14 cellular contexts compared by ENCODE assay signal in the genomic region with DNA sequence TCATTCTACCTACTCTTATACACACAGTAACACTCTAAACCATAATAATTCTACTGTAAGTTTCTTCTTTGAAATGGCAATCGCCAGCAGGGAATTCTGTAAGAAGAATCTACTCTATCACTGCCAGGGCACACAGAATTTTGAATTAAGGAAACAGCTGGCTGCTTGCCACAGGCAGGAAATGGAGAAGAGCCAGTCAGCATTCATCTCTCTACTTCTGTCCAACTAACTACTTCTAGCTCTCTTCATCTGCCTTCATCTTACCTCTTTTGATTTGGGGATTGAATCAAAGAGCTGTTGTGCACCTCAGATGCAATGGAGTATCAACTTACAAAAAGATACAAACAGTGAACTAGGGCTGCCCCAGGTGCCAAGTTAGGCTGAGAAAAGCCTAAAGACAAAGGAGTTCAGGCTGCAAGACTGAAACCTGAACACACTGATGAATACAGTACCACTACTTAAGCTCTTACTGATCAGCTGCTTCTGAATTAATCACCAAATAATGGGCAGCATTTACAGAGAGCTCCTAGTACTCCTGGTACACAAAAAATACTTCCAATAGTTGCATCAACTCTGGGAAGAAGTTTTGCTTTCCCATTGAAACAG.
DNase-seq lines count a peak whose midpoint lies in the region; ATAC-seq lines count a peak whose summit lies in the region.
"Had no signal": no experiment of that assay in that cellular context is flagged by ENCODE, and none has a peak within 500 bp of the region (broad histone marks: within the 10 kb centered on the region; RNA-seq: fewer than 3 reads in every experiment).

No MANE protein-coding gene starts in this region.

- ATAC-seq in GM19395 (IDR thresholded peaks at IDR 0.05; ENCODE audit: unreplicated experiment) (no peak), GM19328 (IDR thresholded peaks at IDR 0.05; ENCODE audit: unreplicated experiment) (no peak)

- DNase-seq in DMS79 (lab: John Stamatoyannopoulos, UW) (peak; percentile 1), NCI-H2107 (lab: John Stamatoyannopoulos, UW) (peak; percentile 26), astrocyte of the hippocampus (ENCODE audit: low read depth, low spot score) (peak; percentile 45), lung microvascular endothelial cell (ENCODE audit: low read depth in 2 of 2) (peak; percentile 55 to 60), SKM-1 treated with dmso at 0.1 percent for 144 hours (lab: John Stamatoyannopoulos, UW; ENCODE audit: unreplicated experiment) (no peak)
- DNase-seq in stimulated activated CD4-positive, alpha-beta T cell treated with anti-CD3 and anti-CD28 coated beads, Interleukin-4, amount 100 ng/mL, for 4 hours = no peak
- DNase-seq: activated B cell treated with CpG ODN at 0.5 μM for 24 hours; DND-41; Karpas-422; SHP77; stimulated activated CD4-positive, alpha-beta T cell treated with anti-CD3 and anti-CD28 coated beads, Interleukin-4, amount 100 ng/mL, for 24 hours; stimulated activated naive CD4-positive, alpha-beta T cell had no signal

Comparison
In these comparisons a context has a peak if more than half of its experiments do, and no peak if none do; other contexts are left out.
1. DNase-seq: peak in DMS79 (single experiment), NCI-H2107 (single experiment), astrocyte of the hippocampus (single experiment) and lung microvascular endothelial cell (2 of 2); none in SKM-1 treated with dmso at 0.1 percent for 144 hours (single experiment) and stimulated activated CD4-positive, alpha-beta T cell treated with anti-CD3 and anti-CD28 coated beads, Interleukin-4, amount 100 ng/mL, for 4 hours (0 of 2).